Comparison of ENCODE assay signal across 13 cellular contexts in genomic region chr20:10922941-10923340, GRCh38.
DNase-seq lines count a peak whose midpoint lies in the region; ATAC-seq, FAIRE-seq and TF ChIP-seq lines count a peak whose summit lies in the region.
"Had no signal": no experiment of that assay in that cellular context is flagged by ENCODE, and none has a peak within 500 bp of the region (broad histone marks: within the 10 kb centered on the region; RNA-seq: fewer than 3 reads in every experiment).

No MANE protein-coding gene starts in this region.

- H3K36me3 Mint-ChIP-seq in Calu3 (ENCODE audit: insufficient read depth, unreplicated experiment) = no peaks in the 10 kb centered on the region
- H3K36me3 Mint-ChIP-seq: naive thymus-derived CD8-positive, alpha-beta T cell had no signal

- H3K27me3 Mint-ChIP-seq in Calu3 (ENCODE audit: unreplicated experiment) = no peaks in the 10 kb centered on the region

- H3K4me3 Mint-ChIP-seq in Calu3 (ENCODE audit: low read depth, unreplicated experiment) = no peak overlapping the region
- H3K4me3 Mint-ChIP-seq: activated CD8-positive, alpha-beta T cell treated with anti-CD3 and anti-CD28 coated beads, Interleukin-2, amount 10 ng/mL, durations not matched to agents 7 days and 5 days; naive thymus-derived CD8-positive, alpha-beta T cell had no signal

- H3K9me3 Mint-ChIP-seq in Calu3 (ENCODE audit: low read depth, unreplicated experiment) = no peaks in the 10 kb centered on the region

- no peak overlapping the region for H3K27ac Mint-ChIP-seq in Calu3 (ENCODE audit: unreplicated experiment)
- H3K27ac Mint-ChIP-seq: activated CD8-positive, alpha-beta T cell treated with anti-CD3 and anti-CD28 coated beads, Interleukin-2, amount 10 ng/mL, durations not matched to agents 7 days and 5 days; naive thymus-derived CD8-positive, alpha-beta T cell had no signal

- TF ChIP-seq CTCF in Calu3 (IDR thresholded peaks at IDR 0.05; ENCODE audit: unreplicated experiment) (no peak), omental fat pad (IDR thresholded peaks at IDR 0.05) (no peak), GM20000 (IDR thresholded peaks at IDR 0.05; ENCODE audit: extremely low read depth, missing control alignments) (no peak)

- ATAC-seq in omental fat pad (ENCODE audit: low FRiP score) = peak; percentile 67
- no peak for ATAC-seq in HG03095 (IDR thresholded peaks at IDR 0.05; ENCODE audit: unreplicated experiment)
- ATAC-seq in HG02759 (IDR thresholded peaks at IDR 0.05; ENCODE audit: unreplicated experiment) = no peak
- ATAC-seq: activated CD8-positive, alpha-beta T cell treated with anti-CD3 and anti-CD28 coated beads, Interleukin-2, amount 10 ng/mL, durations not matched to agents 7 days and 5 days; heart right ventricle; naive thymus-derived CD8-positive, alpha-beta T cell had no signal

- peaks cover 29% of the 10 kb centered on the region for H3K4me1 Mint-ChIP-seq in Calu3 (ENCODE audit: low read depth, unreplicated experiment)
- H3K4me1 Mint-ChIP-seq: naive thymus-derived CD8-positive, alpha-beta T cell had no signal

- FAIRE-seq in RCC 7860 (lab: Jason Lieb, UNC) = peak; percentile 94

- DNase-seq in Calu3 (peak; percentile 36), RCC 7860 (ENCODE audit: low spot score) (peak; percentile 83), epithelial cell of prostate (ENCODE audit: low read depth, low spot score) (no peak), omental fat pad (ENCODE audit: low spot score) (no peak), NCI-H1092 (lab: John Stamatoyannopoulos, UW) (no peak), GM20000 (ENCODE audit: low spot score) (no peak)
- DNase-seq: activated CD8-positive, alpha-beta T cell treated with anti-CD3 and anti-CD28 coated beads, Interleukin-2, amount 10 ng/mL, durations not matched to agents 7 days and 5 days; heart right ventricle; naive thymus-derived CD8-positive, alpha-beta T cell; NCI-H2227 treated with DMSO at 0.1 percent for 48 hours; stimulated activated CD4-positive, alpha-beta T cell treated with anti-CD3 and anti-CD28 coated beads, Interleukin-4, amount 100 ng/mL, for 4 hours had no signal

- CTCF ChIA-PET in Calu3 (lab: Charles Lee) = interaction anchor here (0.7 kb wide), 1 partner anchor 191 kb away, joined by 3 read pairs; no protein-coding TSS in a partner anchor

- no TSS peak for BruUV-seq in Calu3 (replicated peaks; lab: Mats Ljungman, UMichigan)

- intact Hi-C loops in Calu3 (cut with micrococcal nuclease; ENCODE audit: unreplicated experiment) = no loop called here

- peak overlapping the region; percentile 68 for H3K27ac ChIP-seq in epithelial cell of prostate
- H3K27ac ChIP-seq: heart right ventricle had no signal

Comparison
In these comparisons a context has a peak if more than half of its experiments do, and no peak if none do; other contexts are left out.
1. DNase-seq: peak in Calu3 (single experiment) and RCC 7860 (single experiment); none in epithelial cell of prostate (single experiment), omental fat pad (single experiment), NCI-H1092 (single experiment) and GM20000 (single experiment).